ENCODE assay signal across 7 cellular contexts in genomic region chr22:23787910-23788309, GRCh38. TPM values are rescaled to one million over a fixed set of nuclear protein-coding genes. Genes with fewer than 3 reads are reported as not detected.
DNase-seq lines count a peak whose midpoint lies in the region; ATAC-seq, FAIRE-seq and TF ChIP-seq lines count a peak whose summit lies in the region.

No MANE protein-coding gene starts in this region.

- H3K9ac ChIP-seq in iPS-15b (ENCODE audit: low read depth, low read length): peak overlapping the region; percentile 79

- peak overlapping the region; percentile 84 for H3K4me3 Mint-ChIP-seq in activated CD8-positive, alpha-beta T cell treated with anti-CD3 and anti-CD28 coated beads for 36 hours
- H3K4me3 Mint-ChIP-seq in stimulated activated effector memory CD8-positive, alpha-beta T cell treated with anti-CD3 and anti-CD28 coated beads, Interleukin-12 subunit alpha, Interleukin-12 subunit beta, amount 100 ng/mL, for 72 hours: peak overlapping the region; percentile 75

- H3K4me1 Mint-ChIP-seq in activated CD8-positive, alpha-beta T cell treated with anti-CD3 and anti-CD28 coated beads for 36 hours (ENCODE audit: low read depth): peaks cover 44% of the 10 kb centered on the region
- H3K4me1 Mint-ChIP-seq in stimulated activated effector memory CD8-positive, alpha-beta T cell treated with anti-CD3 and anti-CD28 coated beads, Interleukin-12 subunit alpha, Interleukin-12 subunit beta, amount 100 ng/mL, for 72 hours: peaks cover 20% of the 10 kb centered on the region

- FAIRE-seq in urothelium cell line (lab: Jason Lieb, UNC): no peak

- no peaks in the 10 kb centered on the region for H3K27me3 ChIP-seq in iPS-15b (ENCODE audit: control insufficient read depth, insufficient read depth, low read length)

- intact Hi-C loops in activated CD8-positive, alpha-beta T cell treated with anti-CD3 and anti-CD28 coated beads for 36 hours (cut with micrococcal nuclease): no loop called here

- no peak for TF ChIP-seq CTCF in HEK293 (tag by site-specific recombination; IDR thresholded peaks at IDR 0.05)
- no peak for TF ChIP-seq CTCF in activated CD8-positive, alpha-beta T cell treated with anti-CD3 and anti-CD28 coated beads for 36 hours (IDR thresholded peaks at IDR 0.05)

- peaks cover 12% of the 10 kb centered on the region for H3K36me3 Mint-ChIP-seq in activated CD8-positive, alpha-beta T cell treated with anti-CD3 and anti-CD28 coated beads for 36 hours (ENCODE audit: low read depth)
- peaks cover 32% of the 10 kb centered on the region for H3K36me3 Mint-ChIP-seq in stimulated activated effector memory CD8-positive, alpha-beta T cell treated with anti-CD3 and anti-CD28 coated beads, Interleukin-12 subunit alpha, Interleukin-12 subunit beta, amount 100 ng/mL, for 72 hours

- no peaks in the 10 kb centered on the region for H3K27me3 Mint-ChIP-seq in activated CD8-positive, alpha-beta T cell treated with anti-CD3 and anti-CD28 coated beads for 36 hours

- H3K27ac Mint-ChIP-seq in activated CD8-positive, alpha-beta T cell treated with anti-CD3 and anti-CD28 coated beads for 36 hours: peak overlapping the region; percentile 84
- peak overlapping the region; percentile 92 for H3K27ac Mint-ChIP-seq in stimulated activated effector memory CD8-positive, alpha-beta T cell treated with anti-CD3 and anti-CD28 coated beads, Interleukin-12 subunit alpha, Interleukin-12 subunit beta, amount 100 ng/mL, for 72 hours

- CTCF ChIA-PET in HEK293 (lab: Yijun Ruan, JAX) (interaction anchor here (0.6 to 1.7 kb wide), 2 partner anchors 13 to 19 kb away, joined by 5 to 6 read pairs; no protein-coding TSS in a partner anchor), HEK293T (lab: Yijun Ruan, JAX) (interaction anchor here (1.0 kb wide), 1 partner anchor 12 kb away, joined by 3 read pairs; no protein-coding TSS in a partner anchor)
- CTCF ChIA-PET in activated CD8-positive, alpha-beta T cell treated with anti-CD3 and anti-CD28 coated beads for 36 hours (lab: Charles Lee): no interaction called here

- no peaks in the 10 kb centered on the region for H3K9me3 Mint-ChIP-seq in activated CD8-positive, alpha-beta T cell treated with anti-CD3 and anti-CD28 coated beads for 36 hours
- no peaks in the 10 kb centered on the region for H3K9me3 Mint-ChIP-seq in stimulated activated effector memory CD8-positive, alpha-beta T cell treated with anti-CD3 and anti-CD28 coated beads, Interleukin-12 subunit alpha, Interleukin-12 subunit beta, amount 100 ng/mL, for 72 hours

- H3K4me1 ChIP-seq in HEK293 (ENCODE audit: control insufficient read depth, insufficient read depth, low read length) (peaks cover 9% of the 10 kb centered on the region), iPS-15b (ENCODE audit: control insufficient read depth, insufficient read depth, low read length) (peaks cover 7% of the 10 kb centered on the region)

- H3K9me3 ChIP-seq in HEK293 (ENCODE audit: control insufficient read depth, insufficient read depth, low read depth, low read length) (no peaks in the 10 kb centered on the region), iPS-15b (ENCODE audit: control insufficient read depth, insufficient read depth, low read length) (no peaks in the 10 kb centered on the region)

- no peak overlapping the region for H3K27ac ChIP-seq in HEK293 (ENCODE audit: extremely low read depth, low read depth, low read length)

- H3K36me3 ChIP-seq in HEK293 (ENCODE audit: control insufficient read depth in 2 of 2, insufficient read depth in 1 of 2, low read length in 2 of 2) (peaks cover 7 to 25% of the 10 kb centered on the region in 2 experiments), iPS-15b (ENCODE audit: control insufficient read depth, insufficient read depth, low read length) (peaks cover 9% of the 10 kb centered on the region)

- DNase-seq in activated CD8-positive, alpha-beta T cell treated with anti-CD3 and anti-CD28 coated beads for 36 hours: no peak
- DNase-seq in stimulated activated effector memory CD8-positive, alpha-beta T cell treated with anti-CD3 and anti-CD28 coated beads, Interleukin-12 subunit alpha, Interleukin-12 subunit beta, amount 100 ng/mL, for 72 hours (ENCODE audit: low spot score in 2 of 2): no peak
- DNase-seq in urothelium cell line (ENCODE audit: low spot score) (no peak), HEK293T (ENCODE audit: extremely low spot score) (no peak), C1 segment of cervical spinal cord (lab: John Stamatoyannopoulos, UW) (no peak)

- POLR2A ChIA-PET in HEK293 (lab: Yijun Ruan, JAX) (interaction anchor here (0.6 to 2.0 kb wide), 7 partner anchors 10 to 70 kb away, joined by 3 to 7 read pairs (median 4); partner anchors contain the start of genes CHCHD10, DERL3 and SLC2A11), HEK293T (lab: Yijun Ruan, JAX) (interaction anchor here (1.0 to 4.2 kb wide), 3 partner anchors 13 to 126 kb away, joined by 3 to 23 read pairs (median 3); partner anchors contain the start of gene CHCHD10)
- POLR2A ChIA-PET in activated CD8-positive, alpha-beta T cell treated with anti-CD3 and anti-CD28 coated beads for 36 hours (lab: Charles Lee): interaction anchor here (1.0 to 3.3 kb wide), 5 partner anchors 13 to 71 kb away, joined by 3 to 14 read pairs (median 5); partner anchors contain the start of gene CHCHD10

- H3K4me3 ChIP-seq in HEK293 (ENCODE audit: low read depth, low read length) (peak overlapping the region; percentile 68), iPS-15b (ENCODE audit: low read depth, low read length) (peak overlapping the region; percentile 92)

- ATAC-seq in activated CD8-positive, alpha-beta T cell treated with anti-CD3 and anti-CD28 coated beads for 36 hours: no peak
- no peak for ATAC-seq in stimulated activated effector memory CD8-positive, alpha-beta T cell treated with anti-CD3 and anti-CD28 coated beads, Interleukin-12 subunit alpha, Interleukin-12 subunit beta, amount 100 ng/mL, for 72 hours

TF ChIP-seq in HEK293, 187 proteins besides CTCF, POLR2A, EP300 and RAD21:
- TF ChIP-seq, protein P1, sequence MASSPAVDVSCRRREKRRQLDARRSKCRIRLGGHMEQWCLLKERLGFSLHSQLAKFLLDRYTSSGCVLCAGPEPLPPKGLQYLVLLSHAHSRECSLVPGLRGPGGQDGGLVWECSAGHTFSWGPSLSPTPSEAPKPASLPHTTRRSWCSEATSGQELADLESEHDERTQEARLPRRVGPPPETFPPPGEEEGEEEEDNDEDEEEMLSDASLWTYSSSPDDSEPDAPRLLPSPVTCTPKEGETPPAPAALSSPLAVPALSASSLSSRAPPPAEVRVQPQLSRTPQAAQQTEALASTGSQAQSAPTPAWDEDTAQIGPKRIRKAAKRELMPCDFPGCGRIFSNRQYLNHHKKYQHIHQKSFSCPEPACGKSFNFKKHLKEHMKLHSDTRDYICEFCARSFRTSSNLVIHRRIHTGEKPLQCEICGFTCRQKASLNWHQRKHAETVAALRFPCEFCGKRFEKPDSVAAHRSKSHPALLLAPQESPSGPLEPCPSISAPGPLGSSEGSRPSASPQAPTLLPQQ (tag by site-specific recombination; IDR thresholded peaks at IDR 0.05): no peak
- TF ChIP-seq ZNF335 (tag by site-specific recombination; conservative IDR thresholded peaks at IDR 0.05): peak; percentile 17
- TF ChIP-seq KLF1 (tag by site-specific recombination; IDR thresholded peaks at IDR 0.05): 0 out of 2 replicates have a peak, but pooled peaks have one; percentile 13
TF ChIP-seq in HEK293: peak in this region for 2.

TF ChIP-seq in HEK293T, 16 proteins besides CTCF, POLR2A, EP300 and RAD21:
- TF ChIP-seq BHLHE40 (IDR thresholded peaks at IDR 0.05; ENCODE audit: borderline replicate concordance): no peak
- TF ChIP-seq ELF4 (IDR thresholded peaks at IDR 0.05): no peak
- no peak for TF ChIP-seq TARDBP (IDR thresholded peaks at IDR 0.05)
- TF ChIP-seq HDGF (IDR thresholded peaks at IDR 0.05; ENCODE audit: borderline replicate concordance): no peak
- TF ChIP-seq SUZ12 (IDR thresholded peaks at IDR 0.05): no peak
- no peak for TF ChIP-seq NFRKB (IDR thresholded peaks at IDR 0.05)
- no peak for TF ChIP-seq FOXK2 (IDR thresholded peaks at IDR 0.05)

RNA-seq across cellular contexts. Expression of gene SMARCB1, which starts 1.1 kb away (rescaled TPM):
- 10 to 100 TPM; 82.8 to 86.3 TPM for total RNA-seq in activated CD8-positive, alpha-beta T cell treated with anti-CD3 and anti-CD28 coated beads for 36 hours

RNA-seq across cellular contexts. Expression of gene MMP11, which starts 15.3 kb away (rescaled TPM):
- total RNA-seq in activated CD8-positive, alpha-beta T cell treated with anti-CD3 and anti-CD28 coated beads for 36 hours: 1 to 10 TPM in 1 of 2 experiments, under 1 TPM in 1; 0.85 to 1.4 TPM

RNA-seq across cellular contexts. Expression of gene CHCHD10, which starts 20.1 kb away (rescaled TPM):
- 100 to 1,000 TPM; 197 to 212 TPM for total RNA-seq in activated CD8-positive, alpha-beta T cell treated with anti-CD3 and anti-CD28 coated beads for 36 hours

RNA-seq across cellular contexts. Expression of gene C22orf15, which starts 25.1 kb away (rescaled TPM):
- 1 to 10 TPM; 1.1 to 2.1 TPM for total RNA-seq in activated CD8-positive, alpha-beta T cell treated with anti-CD3 and anti-CD28 coated beads for 36 hours

RNA-seq across cellular contexts. Expression of gene VPREB3, which starts 33.7 kb away (rescaled TPM):
- not detected for total RNA-seq in activated CD8-positive, alpha-beta T cell treated with anti-CD3 and anti-CD28 coated beads for 36 hours
